ENCODE assay signal across 15 cellular contexts in genomic region chr4:185716008-185716976, GRCh38.
DNase-seq lines count a peak whose midpoint lies in the region; ATAC-seq and TF ChIP-seq lines count a peak whose summit lies in the region.
"Had no signal": no experiment of that assay in that cellular context is flagged by ENCODE, and none has a peak within 500 bp of the region (broad histone marks: within the 10 kb centered on the region; RNA-seq: fewer than 3 reads in every experiment).

No MANE protein-coding gene starts in this region.

- H3K9me3 Mint-ChIP-seq in CD8-positive, alpha-beta T cell: no peaks in the 10 kb centered on the region
- H3K9me3 Mint-ChIP-seq: central memory CD8-positive, alpha-beta T cell had no signal

- H3K27me3 ChIP-seq in foreskin keratinocyte: no peaks in the 10 kb centered on the region
- no peaks in the 10 kb centered on the region for H3K27me3 ChIP-seq in CD8-positive, alpha-beta T cell (ENCODE audit: insufficient read depth, low read length)

- no peaks in the 10 kb centered on the region for H3K9me3 ChIP-seq in CD8-positive, alpha-beta T cell (ENCODE audit: low read length)
- H3K9me3 ChIP-seq: prostate gland had no signal

- no peak overlapping the region for H3K27ac Mint-ChIP-seq in CD8-positive, alpha-beta T cell

- no peak overlapping the region for H3K4me3 Mint-ChIP-seq in CD8-positive, alpha-beta T cell
- H3K4me3 Mint-ChIP-seq: central memory CD8-positive, alpha-beta T cell had no signal

- H3K36me3 Mint-ChIP-seq in CD8-positive, alpha-beta T cell: no peaks in the 10 kb centered on the region

- peaks cover 18% of the 10 kb centered on the region for H3K27me3 Mint-ChIP-seq in CD8-positive, alpha-beta T cell (ENCODE audit: low read depth)

- POLR2A ChIA-PET in CD8-positive, alpha-beta T cell (lab: Charles Lee): no interaction called here

- peak; percentile 25 for ATAC-seq in foreskin keratinocyte
- no peak for ATAC-seq in CD8-positive, alpha-beta T cell
- ATAC-seq: left lobe of liver had no signal

- no peak overlapping the region for H3K27ac ChIP-seq in foreskin keratinocyte
- no peak overlapping the region for H3K27ac ChIP-seq in CD8-positive, alpha-beta T cell (ENCODE audit: low read depth, low read length)
- H3K27ac ChIP-seq: GM23248, prostate gland had no signal

- no peaks in the 10 kb centered on the region for H3K4me1 ChIP-seq in foreskin keratinocyte
- no peaks in the 10 kb centered on the region for H3K4me1 ChIP-seq in CD8-positive, alpha-beta T cell (ENCODE audit: insufficient read depth, low read length)

- no peaks in the 10 kb centered on the region for H3K36me3 ChIP-seq in CD8-positive, alpha-beta T cell (ENCODE audit: insufficient read depth, low read length)
- H3K36me3 ChIP-seq: prostate gland had no signal

- CTCF ChIA-PET in CD8-positive, alpha-beta T cell (lab: Charles Lee): no interaction called here

- no peak for TF ChIP-seq CTCF in foreskin keratinocyte (conservative IDR thresholded peaks at IDR 0.05)
- no peak for TF ChIP-seq CTCF in CD8-positive, alpha-beta T cell (IDR thresholded peaks at IDR 0.05)

- intact Hi-C loops in CD8-positive, alpha-beta T cell (cut with DNase I, micrococcal nuclease): no loop called here

- no peaks in the 10 kb centered on the region for H3K4me1 Mint-ChIP-seq in CD8-positive, alpha-beta T cell (ENCODE audit: low read depth)
- H3K4me1 Mint-ChIP-seq: central memory CD8-positive, alpha-beta T cell had no signal

- DNase-seq in DMS53 treated with DMSO at 0.1 percent for 48 hours (lab: John Stamatoyannopoulos, UW; ENCODE audit: unreplicated experiment) (peak; percentile 86), NCI-H2171 treated with DMSO at 0.1 percent for 48 hours (lab: John Stamatoyannopoulos, UW) (peak; percentile 90), foreskin keratinocyte (peak in 1 of 2 donors; percentile 38), occipital lobe (lab: John Stamatoyannopoulos, UW) (peak; percentile 65), OCI-M1 (lab: John Stamatoyannopoulos, UW) (no peak), T-helper 9 cell (no peak)
- no peak for DNase-seq in activated CD4-positive, alpha-beta T cell treated with anti-CD3 and anti-CD28 coated beads for 1 hour
- DNase-seq in CD8-positive, alpha-beta T cell: no peak
- DNase-seq: activated CD4-positive, alpha-beta T cell treated with anti-CD3 and anti-CD28 coated beads, Interleukin-2, amount 50 U/mL, for 4 hours; activated gamma-delta T cell treated with Interleukin-2 at 50 U/mL for 16 hours; GM23248; NCI-H82 had no signal

- no peak overlapping the region for H3K4me3 ChIP-seq in CD8-positive, alpha-beta T cell (ENCODE audit: low read depth, low read length)
- H3K4me3 ChIP-seq: GM23248, prostate gland had no signal

Comparison
In these comparisons a context has a peak if more than half of its experiments do, and no peak if none do; other contexts are left out.
1. DNase-seq: peak in DMS53 treated with DMSO at 0.1 percent for 48 hours (single experiment), NCI-H2171 treated with DMSO at 0.1 percent for 48 hours (single experiment) and occipital lobe (single experiment); none in OCI-M1 (single experiment), activated CD4-positive, alpha-beta T cell treated with anti-CD3 and anti-CD28 coated beads for 1 hour (single experiment), T-helper 9 cell (single experiment) and CD8-positive, alpha-beta T cell (0 of 7).